ENCODE assay signal across 24 cellular contexts in the genomic region with DNA sequence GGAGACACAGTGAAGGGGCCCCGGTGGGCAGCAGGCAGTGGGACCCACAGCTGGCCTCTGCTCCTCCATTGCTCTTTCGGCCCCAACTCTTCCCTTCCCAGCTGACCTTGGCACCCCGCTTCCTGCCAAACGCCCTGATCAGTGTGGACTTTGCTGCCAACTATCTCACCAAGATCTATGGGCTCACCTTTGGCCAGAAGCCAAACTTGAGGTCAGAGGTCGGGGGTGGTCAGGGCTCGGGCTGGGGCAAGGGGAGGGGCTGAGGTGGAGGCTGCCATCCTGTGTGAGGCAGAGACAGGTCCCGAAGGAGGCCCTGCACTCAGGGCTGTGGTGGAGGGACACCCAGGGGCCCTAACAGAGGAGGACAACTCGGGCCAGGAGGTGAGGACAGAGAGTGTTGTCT. TPM values are rescaled to one million over a fixed set of nuclear protein-coding genes. Genes with fewer than 3 reads are reported as not detected.
DNase-seq lines count a peak whose midpoint lies in the region; ATAC-seq, FAIRE-seq and TF ChIP-seq lines count a peak whose summit lies in the region.
"Had no signal": no experiment of that assay in that cellular context is flagged by ENCODE, and none has a peak within 500 bp of the region (broad histone marks: within the 10 kb centered on the region; RNA-seq: fewer than 3 reads in every experiment).

No MANE protein-coding gene starts in this region.

- intact Hi-C loops in HepG2 (cut with micrococcal nuclease; ENCODE audit: unreplicated experiment) (no loop called here), spleen (cut with DNase I; ENCODE audit: low total_unique reads) (no loop called here)

- H4K20me1 ChIP-seq in HepG2 (ENCODE audit: insufficient read depth, low read length): no peaks in the 10 kb centered on the region

- no peak overlapping the region for H3K9ac ChIP-seq in HepG2 (ENCODE audit: insufficient read depth, low read depth, low read length)

- CTCF ChIA-PET in HepG2 (lab: Yijun Ruan, JAX; ENCODE audit: low intra/inter-chr PET ratio, low total read pairs): no interaction called here

- no peak for FAIRE-seq in HepG2 (lab: Jason Lieb, UNC)
- FAIRE-seq: D721Med had no signal

- POLR2A ChIA-PET in HepG2 (lab: Yijun Ruan, JAX): interaction anchor here (1.1 kb wide), 1 partner anchor 70 kb away, joined by 4 read pairs; no protein-coding TSS in a partner anchor

- no peak overlapping the region for H2AFZ ChIP-seq in HepG2 (ENCODE audit: low read length)

- ATAC-seq in RWPE2 (ENCODE audit: low read depth) (no peak), HepG2 (peak; percentile 66)
- ATAC-seq: heart right ventricle; stimulated activated effector memory CD8-positive, alpha-beta T cell treated with anti-CD3 and anti-CD28 coated beads, Interleukin-12 subunit alpha, Interleukin-12 subunit beta, amount 100 ng/mL, for 72 hours; T-helper 17 cell had no signal

- no peak for TF ChIP-seq RAD21 in HepG2 (CRISPR knock-in tag; IDR thresholded peaks at IDR 0.05)

- WGBS in HepG2 (ENCODE audit: low lambda C conversion rate): 3% methylated on average over 5 of the region's 8 CpGs
- 66 to 77% (median 71%) methylated on average over 7 to 8 of the region's 8 CpGs for WGBS in spleen, 5 donors

- TF ChIP-seq POLR2A in HepG2 (IDR thresholded peaks at IDR 0.05; ENCODE audit: insufficient read depth in 1 of 2, low read depth in 2 of 2, low read length in 2 of 2) (no peak), spleen (IDR thresholded peaks at IDR 0.05) (no peak)

- TF ChIP-seq CTCF in RWPE2 (IDR thresholded peaks at IDR 0.05; ENCODE audit: poor library complexity, severe bottlenecking) (no peak), coronary artery (IDR thresholded peaks at IDR 0.05) (no peak), HepG2 (CRISPR knock-in tag; IDR thresholded peaks at IDR 0.05) (0 out of 2 replicates have a peak, but pooled peaks have one; percentile 14), spleen (IDR thresholded peaks at IDR 0.05 in 8 of 11, conservative IDR thresholded peaks at IDR 0.05 in 3 of 11) (no peak), BE2C (IDR thresholded peaks at IDR 0.05; ENCODE audit: low read depth, low read length) (no peak)

- no peaks in the 10 kb centered on the region for H3K27me3 ChIP-seq in RWPE2 (ENCODE audit: insufficient read depth, poor library complexity, severe bottlenecking)
- H3K27me3 ChIP-seq in HepG2 (ENCODE audit: control insufficient read depth in 1 of 2, insufficient read depth in 2 of 2, low read length in 2 of 2): peaks cover 0 to 48% of the 10 kb centered on the region in 2 experiments; a peak in 4 of 5 replicates
- peaks cover 0 to 32% (median 0%) of the 10 kb centered on the region in 7 donors for H3K27me3 ChIP-seq in spleen (replicated peaks in 1 of 7)
- H3K27me3 ChIP-seq in BE2C: no peaks in the 10 kb centered on the region
- H3K27me3 ChIP-seq: heart right ventricle, upper lobe of left lung had no signal

- in situ Hi-C loops in HepG2 (cut with HindIII; ENCODE audit: extremely low pct_ligation_motif_present, low pct_unique_long_range_greater_than_20kb): no loop called here

- peak; percentile 29 for DNase-seq in RWPE2 (ENCODE audit: low spot score)
- peak; percentile 66 for DNase-seq in coronary artery (ENCODE audit: low spot score)
- peak; percentile 7 for DNase-seq in HepG2 (ENCODE audit: low spot score)
- peak; percentile 63 for DNase-seq in spleen
- DNase-seq in NCI-H1930 (lab: John Stamatoyannopoulos, UW): no peak
- DNase-seq in BE2C: no peak
- DNase-seq in KG1 (lab: John Stamatoyannopoulos, UW): no peak
- DNase-seq: activated CD4-positive, alpha-beta T cell treated with anti-CD3 and anti-CD28 coated beads for 4 hours; activated CD8-positive, alpha-beta memory T cell treated with anti-CD3 and anti-CD28 coated beads for 24 hours; effector CD8-positive, alpha-beta T cell; foreskin fibroblast; HCEC 1CT; NCI-H1417; NCI-H748 treated with DMSO at 0.1 percent for 48 hours; occipital lobe; stimulated activated CD4-positive, alpha-beta T cell treated with anti-CD3 and anti-CD28 coated beads, Interleukin-2, amount 100 ng/mL, for 48 hours had no signal

- no peaks in the 10 kb centered on the region for H3K79me2 ChIP-seq in HepG2 (ENCODE audit: insufficient read depth, low read length)

- H3K9me3 ChIP-seq in RWPE2 (ENCODE audit: severe bottlenecking): no peaks in the 10 kb centered on the region
- no peaks in the 10 kb centered on the region for H3K9me3 ChIP-seq in HepG2 (ENCODE audit: low read length)
- no peaks in the 10 kb centered on the region for H3K9me3 ChIP-seq in spleen
- no peaks in the 10 kb centered on the region for H3K9me3 ChIP-seq in BE2C
- H3K9me3 ChIP-seq: heart right ventricle, upper lobe of left lung had no signal

- H3K4me1 ChIP-seq in RWPE2 (ENCODE audit: insufficient read depth, poor library complexity, severe bottlenecking) (no peaks in the 10 kb centered on the region), HepG2 (ENCODE audit: insufficient read depth, low read length) (peaks cover 43% of the 10 kb centered on the region), spleen (no peaks in the 10 kb centered on the region), BE2C (no peaks in the 10 kb centered on the region)
- H3K4me1 ChIP-seq: upper lobe of left lung had no signal

- TF ChIP-seq EP300 in HepG2 (IDR thresholded peaks at IDR 0.05; ENCODE audit: low read depth in 2 of 2, low read length in 2 of 2) (peak in 1 of 2 experiments; percentile 46; a peak in 2 of 4 replicates), HepG2 (CRISPR knock-in tag; IDR thresholded peaks at IDR 0.05; ENCODE audit: borderline replicate concordance) (no peak)

- BruUV-seq in HepG2 (replicated peaks; lab: Mats Ljungman, UMichigan): no TSS peak

- H3K4me2 ChIP-seq in HepG2 (ENCODE audit: low read depth, low read length): peak overlapping the region; percentile 65

- H3K27ac ChIP-seq in RWPE2 (ENCODE audit: poor library complexity, severe bottlenecking) (no peak overlapping the region), coronary artery (peak overlapping the region in 1 of 2 donors; percentile 11), HepG2 (ENCODE audit: extremely low read length, insufficient read depth, low read length) (no peak overlapping the region), spleen (no peak overlapping the region)
- H3K27ac ChIP-seq: SK-N-MC, upper lobe of left lung had no signal

- no peak overlapping the region for H3K4me3 ChIP-seq in RWPE2 (ENCODE audit: severe bottlenecking)
- no peak overlapping the region for H3K4me3 ChIP-seq in coronary artery
- H3K4me3 ChIP-seq in HepG2 (replicated peaks in 1 of 3; ENCODE audit: insufficient read depth in 1 of 3, low read depth in 2 of 3, low read length in 3 of 3): peak overlapping the region in 1 of 3 experiments; percentile 50; a peak in 1 of 6 replicates
- H3K4me3 ChIP-seq in spleen: no peak overlapping the region
- H3K4me3 ChIP-seq in BE2C (ENCODE audit: low read depth, low read length): no peak overlapping the region
- H3K4me3 ChIP-seq: heart right ventricle, SK-N-MC, upper lobe of left lung had no signal

- H3K36me3 ChIP-seq in RWPE2 (ENCODE audit: low read depth) (no peaks in the 10 kb centered on the region), HepG2 (replicated peaks in 1 of 2; ENCODE audit: control insufficient read depth in 1 of 2, insufficient read depth in 2 of 2, low read length in 2 of 2) (no peaks in the 10 kb centered on the region), spleen (no peaks in the 10 kb centered on the region), BE2C (no peaks in the 10 kb centered on the region)
- H3K36me3 ChIP-seq: upper lobe of left lung had no signal

TF ChIP-seq in HepG2, 621 proteins besides CTCF, POLR2A, EP300 and RAD21 (continues in another document):
- no peak for TF ChIP-seq RBAK (CRISPR knock-in tag; IDR thresholded peaks at IDR 0.05)
- no peak for TF ChIP-seq TBX3 (IDR thresholded peaks at IDR 0.05; ENCODE audit: borderline replicate concordance)
- no peak for TF ChIP-seq ATF4 (CRISPR knock-in tag; IDR thresholded peaks at IDR 0.05)
- peak; percentile 85 for TF ChIP-seq HNF4A (CRISPR knock-in tag; IDR thresholded peaks at IDR 0.05)
- no peak for TF ChIP-seq PITX1 (CRISPR knock-in tag; IDR thresholded peaks at IDR 0.05)

RNA-seq across cellular contexts. Expression of gene PODN, which starts 13.7 kb away (rescaled TPM):
- total RNA-seq in HepG2 (2016; rRNA removed; fragmentation: Illumina TruSeq; extraction: Trizol) (not detected in 2 replicates), spleen (1 to 10 TPM in 6 of 7 donors, under 1 TPM in 1; 0.64 to 3.8 (median 1.4) TPM)
- total RNA-seq in HepG2 (2016; cell fraction: cytosol; rRNA removed; fragmentation: Illumina TruSeq; extraction: Trizol; ENCODE audit: low read depth): not detected in 2 replicates
- not detected in 2 replicates for total RNA-seq in HepG2 (2016; cell fraction: insoluble cytoplasmic fraction; rRNA removed; fragmentation: Illumina TruSeq; extraction: Trizol)
- not detected in 2 replicates for total RNA-seq in HepG2 (2016; cell fraction: membrane; rRNA removed; fragmentation: Illumina TruSeq; extraction: Trizol)
- total RNA-seq in HepG2 (2016; cell fraction: nucleus; rRNA removed; fragmentation: Illumina TruSeq; extraction: Trizol): not detected in 2 replicates
- polyA plus RNA-seq in HepG2 (2011; rRNA removed) (0.10 and 0.13 TPM in 2 replicates), spleen (1 to 10 TPM in 2 of 3 donors, under 1 TPM in 1; 0.67 to 3.8 (median 2.6) TPM)
- 0.03 TPM in 1 of 2 replicates, not detected in the other for polyA plus RNA-seq in HepG2 (2011; cell fraction: cytosol; rRNA removed)
- polyA plus RNA-seq in HepG2 (2011; cell fraction: nucleus; rRNA removed): 0.29 and 0.56 TPM in 2 replicates
- polyA plus RNA-seq in HepG2 (2012): 0.38 and 0.40 TPM in 2 replicates
- not detected in 2 replicates for polyA plus RNA-seq in HepG2 (2016; cell fraction: cytosol; fragmentation: Illumina TruSeq; extraction: Trizol; ENCODE audit: low read depth)
- polyA plus RNA-seq in HepG2 (2016; cell fraction: insoluble cytoplasmic fraction; fragmentation: Illumina TruSeq; extraction: Trizol; ENCODE audit: low read depth): not detected in 2 replicates
- not detected in 2 replicates for polyA plus RNA-seq in HepG2 (2016; cell fraction: membrane; fragmentation: Illumina TruSeq; extraction: Trizol; ENCODE audit: low read depth)
- not detected in 2 replicates for polyA plus RNA-seq in HepG2 (2016; cell fraction: nucleus; fragmentation: Illumina TruSeq; extraction: Trizol; ENCODE audit: insufficient read depth, low read depth)
- polyA minus RNA-seq in HepG2 (2011; rRNA and poly(A)+ RNA removed; ENCODE audit: low replicate concordance): 0.10 TPM in 1 of 2 replicates, not detected in the other
- polyA minus RNA-seq in HepG2 (2011; cell fraction: cytosol; rRNA and poly(A)+ RNA removed): not detected in 2 replicates
- polyA minus RNA-seq in HepG2 (2011; cell fraction: nucleus; rRNA and poly(A)+ RNA removed): 0.25 TPM in 1 of 2 replicates, not detected in the other
- not detected for polyA plus RNA-seq in BE2C (2012; ENCODE audit: insufficient read depth, insufficient read length, low read depth)
- total RNA-seq: CD4-positive, alpha-beta T cell; HT1080; T-helper 17 cell had no signal

Comparison
In these comparisons a context has a peak if more than half of its experiments do, and no peak if none do; other contexts are left out.
1. DNase-seq: peak in RWPE2 (single experiment), coronary artery (single experiment), HepG2 (single experiment) and spleen (single experiment); none in NCI-H1930 (0 of 2), BE2C (single experiment) and KG1 (single experiment).